In the genomic region with DNA sequence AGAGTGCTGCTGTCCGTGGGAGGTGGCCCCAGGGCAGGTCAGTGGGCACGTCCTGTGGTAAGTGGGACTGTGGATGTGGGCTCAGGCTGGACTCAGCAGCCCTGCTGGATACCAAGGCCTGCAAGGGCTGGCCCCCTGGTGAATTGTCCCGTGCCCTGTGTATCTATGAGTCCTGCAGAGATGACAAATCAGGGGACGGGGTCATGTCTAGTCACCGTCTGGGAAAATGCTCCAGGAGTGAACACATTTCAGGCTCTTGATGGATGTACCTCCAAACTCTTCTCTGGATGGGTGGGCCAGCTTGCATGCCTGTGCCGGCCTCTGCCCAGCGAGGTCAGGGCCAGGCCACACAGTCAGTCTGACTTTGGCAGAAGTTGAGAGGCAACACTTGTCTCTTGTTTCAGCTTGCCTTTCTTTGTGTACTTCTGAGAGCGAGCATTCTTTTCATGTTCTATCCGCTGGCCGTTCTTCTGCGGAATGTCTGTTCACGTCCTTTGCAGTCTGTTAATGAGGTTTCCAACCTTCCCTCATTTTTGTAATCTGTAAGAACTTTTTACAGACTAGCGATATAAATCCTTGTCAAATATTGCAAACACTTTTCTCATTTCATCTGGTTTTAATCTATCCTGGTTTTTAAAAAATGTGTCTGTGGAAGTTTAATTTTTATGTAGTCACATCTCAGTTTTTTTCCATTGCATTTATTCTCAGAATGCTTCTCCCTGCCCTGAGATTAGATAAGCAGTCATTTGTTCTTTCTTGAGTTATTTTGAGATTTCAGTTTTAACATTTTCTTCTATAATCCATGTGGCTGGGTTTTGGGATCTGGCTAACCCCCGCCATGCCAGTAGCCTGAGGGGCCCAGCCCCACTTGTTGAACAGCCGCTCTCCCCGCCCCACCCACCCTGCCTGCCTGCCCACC, we compare ENCODE assay signal across 1 cellular context.
A peak's percentile ranks its signal among the peaks of the same experiment; 100 is the strongest.
TF ChIP-seq lines count a peak whose summit lies in the region.

No MANE protein-coding gene starts in this region.

TF ChIP-seq in SK-N-SH, 30 proteins besides CTCF, POLR2A, EP300 and RAD21 (continued from another document):
- TF ChIP-seq GABPA (IDR thresholded peaks at IDR 0.05; ENCODE audit: low read depth) (no peak), POLR2AphosphoS5 (IDR thresholded peaks at IDR 0.05; ENCODE audit: low read depth, low read length) (0 out of 2 replicates have a peak, but pooled peaks have one; percentile 15), ELF1 (IDR thresholded peaks at IDR 0.05) (no peak), TCF12 (IDR thresholded peaks at IDR 0.05) (peak; percentile 41)
